27 cellular contexts compared by ENCODE assay signal in the genomic region with DNA sequence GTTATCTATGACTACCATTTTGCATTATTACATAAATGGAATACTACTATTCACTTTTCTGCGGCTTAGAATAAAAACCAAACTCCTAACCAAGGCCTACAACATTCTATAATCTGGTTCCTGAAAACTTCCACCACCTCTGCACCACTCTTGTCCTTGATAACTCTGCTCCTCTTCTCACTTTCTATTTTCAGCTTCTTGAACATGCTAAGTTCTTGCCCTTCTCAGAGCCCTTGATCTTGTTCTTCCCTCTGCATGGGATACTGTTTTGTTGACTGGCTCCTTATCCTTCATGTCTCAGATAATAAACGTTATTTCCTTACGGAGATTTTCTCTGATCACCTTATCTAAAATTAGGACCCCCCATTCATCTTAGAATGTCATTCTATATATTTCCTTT.
"Had no signal": no experiment of that assay in that cellular context is flagged by ENCODE, and none has a peak within 500 bp of the region (broad histone marks: within the 10 kb centered on the region; RNA-seq: fewer than 3 reads in every experiment).

No MANE protein-coding gene starts in this region.

- H3K4me1 ChIP-seq: neural progenitor cell, parathyroid adenoma, prostate gland, right lobe of liver, sigmoid colon, stomach, thyroid gland, tibial nerve, upper lobe of left lung, vagina had no signal

- ATAC-seq: naive thymus-derived CD4-positive, alpha-beta T cell; natural killer cell; right lobe of liver; stimulated activated effector memory CD8-positive, alpha-beta T cell treated with anti-CD3 and anti-CD28 coated beads, Interleukin-12 subunit alpha, Interleukin-12 subunit beta, amount 100 ng/mL, for 72 hours; stimulated activated naive B cell treated with anti-CD40 and anti-IgM and Interleukin-4, amounts not matched to agents 10 μg/mL and 1 μg/mL and 100 μg/mL, for 72 hours had no signal

- H3K36me3 ChIP-seq: ovary, prostate gland had no signal

- H3K27me3 ChIP-seq: neural progenitor cell, ovary, right lobe of liver, sigmoid colon, stomach, thyroid gland, tibial nerve, upper lobe of left lung, vagina had no signal

- H3K4me3 ChIP-seq: neural progenitor cell, ovary, prostate gland, right lobe of liver, sigmoid colon, stomach, thoracic aorta, thyroid gland, tibial nerve, upper lobe of left lung, vagina had no signal

- H3K9me3 ChIP-seq: ovary, prostate gland, right lobe of liver, sigmoid colon, stomach, thoracic aorta, thyroid gland, tibial nerve, upper lobe of left lung, vagina had no signal

- H3K27ac ChIP-seq: neural progenitor cell, ovary, parathyroid adenoma, prostate gland, right lobe of liver, sigmoid colon, stomach, thoracic aorta, thyroid gland, tibial nerve, upper lobe of left lung, vagina had no signal

- DNase-seq: naive thymus-derived CD4-positive, alpha-beta T cell; natural killer cell; occipital lobe; ovary; posterior cingulate gyrus; retina; right cardiac atrium; right lobe of liver; sigmoid colon; small intestine; stimulated activated CD4-positive, alpha-beta T cell treated with anti-CD3 and anti-CD28 coated beads, Interleukin-15, amount 100 ng/mL, for 24 hours; stimulated activated CD4-positive, alpha-beta T cell treated with anti-CD3 and anti-CD28 coated beads, Interleukin-2, amount 100 ng/mL, for 24 hours; stimulated activated CD4-positive, alpha-beta T cell treated with anti-CD3 and anti-CD28 coated beads, Interleukin-2, amount 100 ng/mL, for 48 hours; stimulated activated CD4-positive, alpha-beta T cell treated with anti-CD3 and anti-CD28 coated beads, Interleukin-4, amount 100 ng/mL, for 24 hours; stimulated activated naive B cell treated with anti-CD40 and anti-IgM and Interleukin-4, amounts not matched to agents 10 μg/mL and 1 μg/mL and 100 μg/mL, for 72 hours; stimulated activated naive CD4-positive, alpha-beta T cell treated with Interleukin-2 at 50 U/mL for 16 hours; stomach; thyroid gland; trophoblast cell; upper lobe of left lung had no signal
